Comparison of ENCODE assay signal across 3 cellular contexts in genomic region chr19:993831-994393, GRCh38.
A peak's percentile ranks its signal among the peaks of the same experiment; 100 is the strongest.
TF ChIP-seq lines count a peak whose summit lies in the region.

No MANE protein-coding gene starts in this region.

TF ChIP-seq in GM23338, 12 proteins besides CTCF, POLR2A, EP300 and RAD21:
- TF ChIP-seq JUNB (IDR thresholded peaks at IDR 0.05; ENCODE audit: unreplicated experiment) (no peak), EZH2 (IDR thresholded peaks at IDR 0.05; ENCODE audit: low read depth, unreplicated experiment) (no peak), CREB1 (CRISPR knock-in tag; IDR thresholded peaks at IDR 0.05; ENCODE audit: low read depth) (no peak), ZNF114 (CRISPR knock-in tag; IDR thresholded peaks at IDR 0.05) (no peak), STAT1 (IDR thresholded peaks at IDR 0.05; ENCODE audit: unreplicated experiment) (no peak), POLR2AphosphoS5 (IDR thresholded peaks at IDR 0.05; ENCODE audit: low read depth) (no peak), EZH2phosphoT487 (IDR thresholded peaks at IDR 0.05; ENCODE audit: unreplicated experiment) (no peak)

TF ChIP-seq in GM12878, 131 proteins besides CTCF, POLR2A, EP300 and RAD21:
- TF ChIP-seq CHD2 (IDR thresholded peaks at IDR 0.05; ENCODE audit: borderline replicate concordance, low read depth, low read length), result no peak
- no peak for TF ChIP-seq BCL11A (IDR thresholded peaks at IDR 0.05; ENCODE audit: low read depth, low read length)
- TF ChIP-seq NKRF (conservative IDR thresholded peaks at IDR 0.05), result no peak
- TF ChIP-seq ATF3 (IDR thresholded peaks at IDR 0.05; ENCODE audit: borderline replicate concordance, extremely low read depth, low read depth, low read length), result no peak
- TF ChIP-seq USF1 (IDR thresholded peaks at IDR 0.05; ENCODE audit: borderline replicate concordance, extremely low read length, insufficient read depth, low read depth, low read length), result peak; percentile 32

TF ChIP-seq in liver, 16 proteins besides CTCF, POLR2A, EP300 and RAD21:
- TF ChIP-seq NR2F2 (IDR thresholded peaks at IDR 0.05) (no peak), ATF3 (IDR thresholded peaks at IDR 0.05) (no peak)
